ENCODE assay signal across 13 cellular contexts in genomic region chr9:137275203-137275936, GRCh38. TPM values are rescaled to one million over a fixed set of nuclear protein-coding genes. Genes with fewer than 3 reads are reported as not detected.
DNase-seq lines count a peak whose midpoint lies in the region; ATAC-seq and TF ChIP-seq lines count a peak whose summit lies in the region.
"Had no signal": no experiment of that assay in that cellular context is flagged by ENCODE, and none has a peak within 500 bp of the region (broad histone marks: within the 10 kb centered on the region; RNA-seq: fewer than 3 reads in every experiment).

No MANE protein-coding gene starts in this region.

- peak overlapping the region; percentile 47 for H3K27ac Mint-ChIP-seq in activated CD4-positive, alpha-beta memory T cell treated with anti-CD3 and anti-CD28 coated beads, Interleukin-2, amount 10 ng/mL, durations not matched to agents 7 days and 5 days
- no peak overlapping the region for H3K27ac Mint-ChIP-seq in activated CD4-positive, alpha-beta memory T cell treated with anti-CD3 and anti-CD28 coated beads for 36 hours
- peak overlapping the region; percentile 77 for H3K27ac Mint-ChIP-seq in stimulated activated effector memory CD8-positive, alpha-beta T cell treated with anti-CD3 and anti-CD28 coated beads, Interleukin-12 subunit alpha, Interleukin-12 subunit beta, amount 100 ng/mL, for 72 hours

- CTCF ChIA-PET in activated CD4-positive, alpha-beta memory T cell treated with anti-CD3 and anti-CD28 coated beads, Interleukin-2, amount 10 ng/mL, durations not matched to agents 7 days and 5 days (lab: Charles Lee): interaction anchor here (0.8 to 1.3 kb wide), 2 partner anchors 11 to 39 kb away, joined by 3 to 5 read pairs; no protein-coding TSS in a partner anchor
- CTCF ChIA-PET in activated CD4-positive, alpha-beta memory T cell treated with anti-CD3 and anti-CD28 coated beads for 36 hours (lab: Charles Lee): interaction anchor here (1.6 kb wide), 1 partner anchor 39 kb away, joined by 4 read pairs; no protein-coding TSS in a partner anchor
- CTCF ChIA-PET in Panc1 (lab: Charles Lee): interaction anchor here (0.5 kb wide), 1 partner anchor 9 kb away, joined by 3 read pairs; no protein-coding TSS in a partner anchor

- H3K27me3 ChIP-seq in Panc1 (ENCODE audit: control insufficient read depth, insufficient read depth, low read length) (no peaks in the 10 kb centered on the region), iPS-15b (ENCODE audit: control insufficient read depth, insufficient read depth, low read length) (no peaks in the 10 kb centered on the region)

- no peak overlapping the region for H3K4me3 Mint-ChIP-seq in activated CD4-positive, alpha-beta memory T cell treated with anti-CD3 and anti-CD28 coated beads, Interleukin-2, amount 10 ng/mL, durations not matched to agents 7 days and 5 days
- H3K4me3 Mint-ChIP-seq in activated CD4-positive, alpha-beta memory T cell treated with anti-CD3 and anti-CD28 coated beads for 36 hours: no peak overlapping the region
- peak overlapping the region; percentile 11 for H3K4me3 Mint-ChIP-seq in stimulated activated effector memory CD8-positive, alpha-beta T cell treated with anti-CD3 and anti-CD28 coated beads, Interleukin-12 subunit alpha, Interleukin-12 subunit beta, amount 100 ng/mL, for 72 hours

- POLR2A ChIA-PET in activated CD4-positive, alpha-beta memory T cell treated with anti-CD3 and anti-CD28 coated beads, Interleukin-2, amount 10 ng/mL, durations not matched to agents 7 days and 5 days (lab: Charles Lee): interaction anchor here (1.1 to 1.2 kb wide), 2 partner anchors 31 to 35 kb away, joined by 4 read pairs; partner anchors contain the start of gene TUBB4B
- POLR2A ChIA-PET in activated CD4-positive, alpha-beta memory T cell treated with anti-CD3 and anti-CD28 coated beads for 36 hours (lab: Charles Lee): no interaction called here
- POLR2A ChIA-PET in Panc1 (lab: Charles Lee): no interaction called here

- H3K36me3 Mint-ChIP-seq in activated CD4-positive, alpha-beta memory T cell treated with anti-CD3 and anti-CD28 coated beads, Interleukin-2, amount 10 ng/mL, durations not matched to agents 7 days and 5 days (ENCODE audit: low read depth): peaks cover 10% of the 10 kb centered on the region
- peaks cover 6% of the 10 kb centered on the region for H3K36me3 Mint-ChIP-seq in activated CD4-positive, alpha-beta memory T cell treated with anti-CD3 and anti-CD28 coated beads for 36 hours
- peaks cover 17% of the 10 kb centered on the region for H3K36me3 Mint-ChIP-seq in stimulated activated effector memory CD8-positive, alpha-beta T cell treated with anti-CD3 and anti-CD28 coated beads, Interleukin-12 subunit alpha, Interleukin-12 subunit beta, amount 100 ng/mL, for 72 hours

- peak overlapping the region; percentile 32 for H3K9ac ChIP-seq in iPS-15b (ENCODE audit: low read depth, low read length)

- no peak for DNase-seq in activated CD4-positive, alpha-beta memory T cell treated with anti-CD3 and anti-CD28 coated beads, Interleukin-2, amount 10 ng/mL, durations not matched to agents 7 days and 5 days
- no peak for DNase-seq in activated CD4-positive, alpha-beta memory T cell treated with anti-CD3 and anti-CD28 coated beads for 36 hours
- no peak for DNase-seq in Panc1 (ENCODE audit: low read depth, low spot score)
- no peak for DNase-seq in stimulated activated effector memory CD8-positive, alpha-beta T cell treated with anti-CD3 and anti-CD28 coated beads, Interleukin-12 subunit alpha, Interleukin-12 subunit beta, amount 100 ng/mL, for 72 hours (ENCODE audit: low spot score in 2 of 2)
- no peak for DNase-seq in posterior vena cava (ENCODE audit: low spot score)
- DNase-seq in activated CD4-positive, CD25-positive, alpha-beta regulatory T cell (lab: John Stamatoyannopoulos, UW): no peak
- DNase-seq: ACHN; activated CD4-positive, CD25-positive, alpha-beta regulatory T cell treated with anti-CD3 and anti-CD28 coated beads, Interleukin-2, amount 50 U/mL, for 72 hours; activated gamma-delta T cell treated with Interleukin-2 at 50 U/mL for 16 hours had no signal

- no peaks in the 10 kb centered on the region for H3K9me3 Mint-ChIP-seq in activated CD4-positive, alpha-beta memory T cell treated with anti-CD3 and anti-CD28 coated beads, Interleukin-2, amount 10 ng/mL, durations not matched to agents 7 days and 5 days
- no peaks in the 10 kb centered on the region for H3K9me3 Mint-ChIP-seq in activated CD4-positive, alpha-beta memory T cell treated with anti-CD3 and anti-CD28 coated beads for 36 hours
- no peaks in the 10 kb centered on the region for H3K9me3 Mint-ChIP-seq in stimulated activated effector memory CD8-positive, alpha-beta T cell treated with anti-CD3 and anti-CD28 coated beads, Interleukin-12 subunit alpha, Interleukin-12 subunit beta, amount 100 ng/mL, for 72 hours

- H3K4me3 ChIP-seq in Panc1 (ENCODE audit: low read depth in 2 of 2, low read length in 2 of 2): no peak overlapping the region
- no peak overlapping the region for H3K4me3 ChIP-seq in iPS-15b (ENCODE audit: low read depth, low read length)
- H3K4me3 ChIP-seq: tibial nerve had no signal

- BruUV-seq in Panc1 (replicated peaks; lab: Mats Ljungman, UMichigan): no TSS peak

- peak overlapping the region; percentile 84 for H3K27ac ChIP-seq in Panc1 (ENCODE audit: low read length)

- ATAC-seq in Panc1 (peak; percentile 0; the same call in 1 of the 2 replicates), esophagus mucosa (no peak)
- ATAC-seq in stimulated activated effector memory CD8-positive, alpha-beta T cell treated with anti-CD3 and anti-CD28 coated beads, Interleukin-12 subunit alpha, Interleukin-12 subunit beta, amount 100 ng/mL, for 72 hours: no peak

- no peaks in the 10 kb centered on the region for H3K9me3 ChIP-seq in Panc1 (ENCODE audit: control insufficient read depth, insufficient read depth, low read depth, low read length)
- H3K9me3 ChIP-seq in iPS-15b (ENCODE audit: control insufficient read depth, insufficient read depth, low read length): no peaks in the 10 kb centered on the region

- H3K27me3 Mint-ChIP-seq in activated CD4-positive, alpha-beta memory T cell treated with anti-CD3 and anti-CD28 coated beads, Interleukin-2, amount 10 ng/mL, durations not matched to agents 7 days and 5 days: no peaks in the 10 kb centered on the region
- H3K27me3 Mint-ChIP-seq in activated CD4-positive, alpha-beta memory T cell treated with anti-CD3 and anti-CD28 coated beads for 36 hours: no peaks in the 10 kb centered on the region

- peaks cover 3% of the 10 kb centered on the region; the same call in 1 of the 2 replicates for H3K36me3 ChIP-seq in Panc1 (ENCODE audit: control insufficient read depth, insufficient read depth, low read length)
- H3K36me3 ChIP-seq in iPS-15b (ENCODE audit: control insufficient read depth, insufficient read depth, low read length): peaks cover 14% of the 10 kb centered on the region

- intact Hi-C loops in activated CD4-positive, alpha-beta memory T cell treated with anti-CD3 and anti-CD28 coated beads for 36 hours (cut with micrococcal nuclease): no loop called here
- intact Hi-C loops in Panc1 (cut with micrococcal nuclease; ENCODE audit: unreplicated experiment): no loop called here
- intact Hi-C loops in posterior vena cava (cut with DNase I): no loop called here

- H3K4me1 ChIP-seq in Panc1 (ENCODE audit: control insufficient read depth, insufficient read depth, low read length): peaks cover 13% of the 10 kb centered on the region
- peaks cover 3% of the 10 kb centered on the region for H3K4me1 ChIP-seq in iPS-15b (ENCODE audit: control insufficient read depth, insufficient read depth, low read length)

- no peak for TF ChIP-seq CTCF in Panc1 (IDR thresholded peaks at IDR 0.05)

- in situ Hi-C loops in Panc1 (cut with HindIII; ENCODE audit: low pct_unique_long_range_greater_than_20kb, low sequenced_read_pairs): no loop called here

- peaks cover 31% of the 10 kb centered on the region for H3K4me1 Mint-ChIP-seq in activated CD4-positive, alpha-beta memory T cell treated with anti-CD3 and anti-CD28 coated beads, Interleukin-2, amount 10 ng/mL, durations not matched to agents 7 days and 5 days
- peaks cover 15% of the 10 kb centered on the region for H3K4me1 Mint-ChIP-seq in activated CD4-positive, alpha-beta memory T cell treated with anti-CD3 and anti-CD28 coated beads for 36 hours (ENCODE audit: low read depth)
- H3K4me1 Mint-ChIP-seq in stimulated activated effector memory CD8-positive, alpha-beta T cell treated with anti-CD3 and anti-CD28 coated beads, Interleukin-12 subunit alpha, Interleukin-12 subunit beta, amount 100 ng/mL, for 72 hours: peaks cover 33% of the 10 kb centered on the region

RNA-seq across cellular contexts. Expression of gene TOR4A, which starts 2.2 kb away (rescaled TPM):
- 10 to 100 TPM; 22.4 to 23.2 TPM for total RNA-seq in activated CD4-positive, alpha-beta memory T cell treated with anti-CD3 and anti-CD28 coated beads, Interleukin-2, amount 10 ng/mL, durations not matched to agents 7 days and 5 days
- 1 to 10 TPM; 6.6 to 6.8 TPM for total RNA-seq in activated CD4-positive, alpha-beta memory T cell treated with anti-CD3 and anti-CD28 coated beads for 36 hours
- total RNA-seq in Panc1 (2021; ENCODE audit: unreplicated experiment) (37.1 TPM), esophagus mucosa (15.4 TPM), posterior vena cava (1 to 10 TPM; 5.3 to 7.0 TPM)
- 33.1 TPM for polyA plus RNA-seq in Panc1 (2012; ENCODE audit: insufficient read length)

RNA-seq across cellular contexts. Expression of gene NELFB, which starts 20.2 kb away (rescaled TPM):
- 10 to 100 TPM; 58.8 to 59.6 TPM for total RNA-seq in activated CD4-positive, alpha-beta memory T cell treated with anti-CD3 and anti-CD28 coated beads, Interleukin-2, amount 10 ng/mL, durations not matched to agents 7 days and 5 days
- total RNA-seq in activated CD4-positive, alpha-beta memory T cell treated with anti-CD3 and anti-CD28 coated beads for 36 hours: 10 to 100 TPM; 57.2 to 57.9 TPM
- 62.4 TPM for total RNA-seq in Panc1 (2021; ENCODE audit: unreplicated experiment)
- polyA plus RNA-seq in Panc1 (2012; ENCODE audit: insufficient read length): 94.0 TPM
- total RNA-seq in esophagus mucosa: 36.7 TPM
- total RNA-seq in posterior vena cava: 10 to 100 TPM; 33.3 to 36.7 TPM

RNA-seq across cellular contexts. Expression of gene STPG3, which starts 24.3 kb away (rescaled TPM):
- not detected for total RNA-seq in activated CD4-positive, alpha-beta memory T cell treated with anti-CD3 and anti-CD28 coated beads, Interleukin-2, amount 10 ng/mL, durations not matched to agents 7 days and 5 days
- not detected for total RNA-seq in activated CD4-positive, alpha-beta memory T cell treated with anti-CD3 and anti-CD28 coated beads for 36 hours
- 0.26 TPM for total RNA-seq in Panc1 (2021; ENCODE audit: unreplicated experiment)
- 0.28 TPM for polyA plus RNA-seq in Panc1 (2012; ENCODE audit: insufficient read length)
- not detected for total RNA-seq in esophagus mucosa
- total RNA-seq in posterior vena cava: not detected
- total RNA-seq: tibial nerve had no signal
- polyA plus RNA-seq: esophagus had no signal

RNA-seq across cellular contexts. Expression of gene NRARP, which starts 26.7 kb away (rescaled TPM):
- total RNA-seq in activated CD4-positive, alpha-beta memory T cell treated with anti-CD3 and anti-CD28 coated beads, Interleukin-2, amount 10 ng/mL, durations not matched to agents 7 days and 5 days: under 1 TPM; 0.71 to 0.75 TPM
- total RNA-seq in activated CD4-positive, alpha-beta memory T cell treated with anti-CD3 and anti-CD28 coated beads for 36 hours: 1 to 10 TPM in 1 of 2 experiments, under 1 TPM in 1; 0.82 to 1.1 TPM
- total RNA-seq in Panc1 (2021; ENCODE audit: unreplicated experiment) (16.9 TPM), esophagus mucosa (20.4 TPM), posterior vena cava (1 to 10 TPM; 5.6 to 9.0 TPM)
- polyA plus RNA-seq in Panc1 (2012; ENCODE audit: insufficient read length): 20.6 TPM

RNA-seq across cellular contexts. Expression of gene TUBB4B, which starts 34.3 kb away (rescaled TPM):
- 100 to 1,000 TPM; 314 to 319 TPM for total RNA-seq in activated CD4-positive, alpha-beta memory T cell treated with anti-CD3 and anti-CD28 coated beads, Interleukin-2, amount 10 ng/mL, durations not matched to agents 7 days and 5 days
- total RNA-seq in activated CD4-positive, alpha-beta memory T cell treated with anti-CD3 and anti-CD28 coated beads for 36 hours: 100 to 1,000 TPM; 320 to 325 TPM
- total RNA-seq in Panc1 (2021; ENCODE audit: unreplicated experiment): 265 TPM
- polyA plus RNA-seq in Panc1 (2012; ENCODE audit: insufficient read length): 313 TPM
- total RNA-seq in esophagus mucosa: 321 TPM
- 100 to 1,000 TPM; 178 to 185 TPM for total RNA-seq in posterior vena cava
